In the genomic region with DNA sequence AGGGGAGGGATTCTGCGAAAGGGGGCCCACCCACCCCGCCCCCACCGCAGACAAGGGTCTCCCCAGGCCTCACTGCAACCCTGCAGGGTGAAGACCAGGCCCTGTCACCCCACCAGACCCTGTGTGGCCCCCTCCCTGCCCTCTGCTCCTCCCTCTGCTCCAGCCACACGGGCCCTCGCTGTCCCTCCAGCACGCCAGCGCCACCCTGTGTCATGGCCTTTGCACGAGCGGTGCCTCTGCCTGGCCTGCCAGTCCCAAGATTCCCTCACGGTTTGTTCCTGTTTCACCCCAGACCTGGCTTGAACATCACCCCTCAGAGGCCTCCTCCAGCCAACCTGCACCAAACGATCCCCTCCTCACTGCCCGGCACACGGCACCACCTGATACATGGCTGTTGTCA, we compare ENCODE assay signal across 17 cellular contexts. TPM values are rescaled to one million over a fixed set of nuclear protein-coding genes. Genes with fewer than 3 reads are reported as not detected.
DNase-seq lines count a peak whose midpoint lies in the region; ATAC-seq and TF ChIP-seq lines count a peak whose summit lies in the region.
"Had no signal": no experiment of that assay in that cellular context is flagged by ENCODE, and none has a peak within 500 bp of the region (broad histone marks: within the 10 kb centered on the region; RNA-seq: fewer than 3 reads in every experiment).

No MANE protein-coding gene starts in this region.

- no peak for TF ChIP-seq EP300 in sigmoid colon (IDR thresholded peaks at IDR 0.05)

- in situ Hi-C loops in KBM-7 (cut with MboI; ENCODE audit: low pct_unique_long_range_greater_than_20kb, low sequenced_read_pairs) = no loop called here

- no peaks in the 10 kb centered on the region for H3K9me3 Mint-ChIP-seq in dendritic cell treated with granulocyte-macrophage colony-stimulating factor and Interleukin-4, amounts not matched to agents 40 ng/mL and 50 ng/mL, for 4 days
- H3K9me3 Mint-ChIP-seq in HFFc6 = no peaks in the 10 kb centered on the region
- H3K9me3 Mint-ChIP-seq: activated naive CD8-positive, alpha-beta T cell treated with anti-CD3 and anti-CD28 coated beads for 36 hours; effector memory CD8-positive, alpha-beta T cell; naive thymus-derived CD4-positive, alpha-beta T cell; T-helper 1 cell treated with Interleukin-12 subunit alpha and Interleukin-12 subunit beta and Interleukin-4 antibody, amounts not matched to agents 30 μg/mL and 1 μg/mL, for 36 hours had no signal

- no peak overlapping the region for H3K4me3 Mint-ChIP-seq in dendritic cell treated with granulocyte-macrophage colony-stimulating factor and Interleukin-4, amounts not matched to agents 40 ng/mL and 50 ng/mL, for 4 days
- no peak overlapping the region for H3K4me3 Mint-ChIP-seq in HFFc6
- H3K4me3 Mint-ChIP-seq: activated naive CD8-positive, alpha-beta T cell treated with anti-CD3 and anti-CD28 coated beads for 36 hours; T-helper 1 cell treated with Interleukin-12 subunit alpha and Interleukin-12 subunit beta and Interleukin-4 antibody, amounts not matched to agents 30 μg/mL and 1 μg/mL, for 36 hours had no signal

- no peak overlapping the region for H3K4me3 ChIP-seq in sigmoid colon

- H3K9me3 ChIP-seq in sigmoid colon = no peaks in the 10 kb centered on the region

- no peaks in the 10 kb centered on the region for H3K27me3 Mint-ChIP-seq in dendritic cell treated with granulocyte-macrophage colony-stimulating factor and Interleukin-4, amounts not matched to agents 40 ng/mL and 50 ng/mL, for 4 days
- H3K27me3 Mint-ChIP-seq in HFFc6 (ENCODE audit: insufficient read depth) = peaks cover 6% of the 10 kb centered on the region
- H3K27me3 Mint-ChIP-seq: activated naive CD8-positive, alpha-beta T cell treated with anti-CD3 and anti-CD28 coated beads for 36 hours; effector memory CD8-positive, alpha-beta T cell; naive thymus-derived CD4-positive, alpha-beta T cell had no signal

- TF ChIP-seq CTCF in GM10266 (IDR thresholded peaks at IDR 0.05; ENCODE audit: control insufficient read depth, insufficient read depth, low read depth, missing control alignments) = peak; percentile 4
- no peak for TF ChIP-seq CTCF in sigmoid colon (IDR thresholded peaks at IDR 0.05)
- no peak for TF ChIP-seq CTCF in HFFc6 (IDR thresholded peaks at IDR 0.05)

- peaks cover 97% of the 10 kb centered on the region for H3K4me1 Mint-ChIP-seq in dendritic cell treated with granulocyte-macrophage colony-stimulating factor and Interleukin-4, amounts not matched to agents 40 ng/mL and 50 ng/mL, for 4 days (ENCODE audit: low read depth)
- H3K4me1 Mint-ChIP-seq in HFFc6 (ENCODE audit: low read depth) = peaks cover 44% of the 10 kb centered on the region

- H3K36me3 Mint-ChIP-seq in dendritic cell treated with granulocyte-macrophage colony-stimulating factor and Interleukin-4, amounts not matched to agents 40 ng/mL and 50 ng/mL, for 4 days (ENCODE audit: low read depth) = peaks cover 60% of the 10 kb centered on the region
- H3K36me3 Mint-ChIP-seq in HFFc6 (ENCODE audit: low read depth) = peaks cover 6% of the 10 kb centered on the region; the same call in 1 of the 2 replicates

- H3K36me3 ChIP-seq in sigmoid colon = peaks cover 0 to 6% (median 0%) of the 10 kb centered on the region in 4 donors

- 89 to 91% methylated on average over 13 of the region's 13 CpGs for WGBS in sigmoid colon, 2 donors

- ATAC-seq in SK-N-SH treated with all-trans-retinoic acid at 6 μM for 48 hours = no peak
- ATAC-seq: effector memory CD8-positive, alpha-beta T cell; naive thymus-derived CD4-positive, alpha-beta T cell had no signal

- peak overlapping the region; percentile 85 for H3K27ac Mint-ChIP-seq in dendritic cell treated with granulocyte-macrophage colony-stimulating factor and Interleukin-4, amounts not matched to agents 40 ng/mL and 50 ng/mL, for 4 days
- no peak overlapping the region for H3K27ac Mint-ChIP-seq in HFFc6
- H3K27ac Mint-ChIP-seq: activated naive CD8-positive, alpha-beta T cell treated with anti-CD3 and anti-CD28 coated beads for 36 hours; T-helper 1 cell treated with Interleukin-12 subunit alpha and Interleukin-12 subunit beta and Interleukin-4 antibody, amounts not matched to agents 30 μg/mL and 1 μg/mL, for 36 hours had no signal

- DNase-seq in GM10266 (ENCODE audit: extremely low spot score) (no peak), KBM-7 (peak; percentile 19), sigmoid colon (no peak), HFFc6 (no peak)
- DNase-seq in central memory CD4-positive, alpha-beta T cell = no peak
- DNase-seq: activated naive CD8-positive, alpha-beta T cell treated with anti-CD3 and anti-CD28 coated beads for 36 hours; AML-193; Calu3; effector memory CD8-positive, alpha-beta T cell; GF-D8; naive thymus-derived CD4-positive, alpha-beta T cell; NCI-H1694 treated with DMSO at 0.1 percent for 48 hours had no signal

- H3K27ac ChIP-seq in sigmoid colon = peak overlapping the region; percentile 99 to 100 (median 100)

- no peak for TF ChIP-seq POLR2A in sigmoid colon (IDR thresholded peaks at IDR 0.05)

- H3K4me1 ChIP-seq in sigmoid colon = peaks cover 0 to 79% (median 74%) of the 10 kb centered on the region in 4 donors

- H3K27me3 ChIP-seq in sigmoid colon = no peaks in the 10 kb centered on the region

- intact Hi-C loops in dendritic cell treated with granulocyte-macrophage colony-stimulating factor and Interleukin-4, amounts not matched to agents 40 ng/mL and 50 ng/mL, for 4 days (cut with micrococcal nuclease) = no loop called here
- intact Hi-C loops in sigmoid colon (cut with DNase I) = no loop called here

TF ChIP-seq in SK-N-SH treated with all-trans-retinoic acid at 6 μM for 48 hours, 23 proteins besides CTCF, POLR2A, EP300 and RAD21 (continues in another document):
- TF ChIP-seq, protein P1, sequence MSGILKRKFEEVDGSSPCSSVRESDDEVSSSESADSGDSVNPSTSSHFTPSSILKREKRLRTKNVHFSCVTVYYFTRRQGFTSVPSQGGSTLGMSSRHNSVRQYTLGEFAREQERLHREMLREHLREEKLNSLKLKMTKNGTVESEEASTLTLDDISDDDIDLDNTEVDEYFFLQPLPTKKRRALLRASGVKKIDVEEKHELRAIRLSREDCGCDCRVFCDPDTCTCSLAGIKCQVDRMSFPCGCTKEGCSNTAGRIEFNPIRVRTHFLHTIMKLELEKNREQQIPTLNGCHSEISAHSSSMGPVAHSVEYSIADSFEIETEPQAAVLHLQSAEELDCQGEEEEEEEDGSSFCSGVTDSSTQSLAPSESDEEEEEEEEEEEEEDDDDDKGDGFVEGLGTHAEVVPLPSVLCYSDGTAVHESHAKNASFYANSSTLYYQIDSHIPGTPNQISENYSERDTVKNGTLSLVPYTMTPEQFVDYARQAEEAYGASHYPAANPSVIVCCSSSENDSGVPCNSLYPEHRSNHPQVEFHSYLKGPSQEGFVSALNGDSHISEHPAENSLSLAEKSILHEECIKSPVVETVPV (CRISPR knock-in tag; IDR thresholded peaks at IDR 0.05) = no peak
- no peak for TF ChIP-seq ZC3H10 (CRISPR knock-in tag; IDR thresholded peaks at IDR 0.05)
- TF ChIP-seq ISL1 (CRISPR knock-in tag; IDR thresholded peaks at IDR 0.05) = no peak
- TF ChIP-seq, protein P2, sequence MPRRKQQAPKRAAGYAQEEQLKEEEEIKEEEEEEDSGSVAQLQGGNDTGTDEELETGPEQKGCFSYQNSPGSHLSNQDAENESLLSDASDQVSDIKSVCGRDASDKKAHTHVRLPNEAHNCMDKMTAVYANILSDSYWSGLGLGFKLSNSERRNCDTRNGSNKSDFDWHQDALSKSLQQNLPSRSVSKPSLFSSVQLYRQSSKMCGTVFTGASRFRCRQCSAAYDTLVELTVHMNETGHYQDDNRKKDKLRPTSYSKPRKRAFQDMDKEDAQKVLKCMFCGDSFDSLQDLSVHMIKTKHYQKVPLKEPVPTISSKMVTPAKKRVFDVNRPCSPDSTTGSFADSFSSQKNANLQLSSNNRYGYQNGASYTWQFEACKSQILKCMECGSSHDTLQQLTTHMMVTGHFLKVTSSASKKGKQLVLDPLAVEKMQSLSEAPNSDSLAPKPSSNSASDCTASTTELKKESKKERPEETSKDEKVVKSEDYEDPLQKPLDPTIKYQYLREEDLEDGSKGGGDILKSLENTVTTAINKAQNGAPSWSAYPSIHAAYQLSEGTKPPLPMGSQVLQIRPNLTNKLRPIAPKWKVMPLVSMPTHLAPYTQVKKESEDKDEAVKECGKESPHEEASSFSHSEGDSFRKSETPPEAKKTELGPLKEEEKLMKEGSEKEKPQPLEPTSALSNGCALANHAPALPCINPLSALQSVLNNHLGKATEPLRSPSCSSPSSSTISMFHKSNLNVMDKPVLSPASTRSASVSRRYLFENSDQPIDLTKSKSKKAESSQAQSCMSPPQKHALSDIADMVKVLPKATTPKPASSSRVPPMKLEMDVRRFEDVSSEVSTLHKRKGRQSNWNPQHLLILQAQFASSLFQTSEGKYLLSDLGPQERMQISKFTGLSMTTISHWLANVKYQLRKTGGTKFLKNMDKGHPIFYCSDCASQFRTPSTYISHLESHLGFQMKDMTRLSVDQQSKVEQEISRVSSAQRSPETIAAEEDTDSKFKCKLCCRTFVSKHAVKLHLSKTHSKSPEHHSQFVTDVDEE (CRISPR knock-in tag; IDR thresholded peaks at IDR 0.05) = no peak
- no peak for TF ChIP-seq BACH2 (CRISPR knock-in tag; IDR thresholded peaks at IDR 0.05; ENCODE audit: borderline replicate concordance)
- TF ChIP-seq, protein P3, sequence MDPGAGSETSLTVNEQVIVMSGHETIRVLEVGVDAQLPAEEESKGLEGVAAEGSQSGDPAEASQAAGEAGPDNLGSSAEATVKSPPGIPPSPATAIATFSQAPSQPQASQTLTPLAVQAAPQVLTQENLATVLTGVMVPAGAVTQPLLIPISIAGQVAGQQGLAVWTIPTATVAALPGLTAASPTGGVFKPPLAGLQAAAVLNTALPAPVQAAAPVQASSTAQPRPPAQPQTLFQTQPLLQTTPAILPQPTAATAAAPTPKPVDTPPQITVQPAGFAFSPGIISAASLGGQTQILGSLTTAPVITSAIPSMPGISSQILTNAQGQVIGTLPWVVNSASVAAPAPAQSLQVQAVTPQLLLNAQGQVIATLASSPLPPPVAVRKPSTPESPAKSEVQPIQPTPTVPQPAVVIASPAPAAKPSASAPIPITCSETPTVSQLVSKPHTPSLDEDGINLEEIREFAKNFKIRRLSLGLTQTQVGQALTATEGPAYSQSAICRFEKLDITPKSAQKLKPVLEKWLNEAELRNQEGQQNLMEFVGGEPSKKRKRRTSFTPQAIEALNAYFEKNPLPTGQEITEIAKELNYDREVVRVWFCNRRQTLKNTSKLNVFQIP (CRISPR knock-in tag; IDR thresholded peaks at IDR 0.05; ENCODE audit: borderline replicate concordance, low read depth) = no peak

RNA-seq across cellular contexts. Expression of a gene that starts 27.3 kb away (rescaled TPM):
- 10 to 100 TPM; 27.8 to 68.7 (median 44.2) TPM for total RNA-seq in sigmoid colon
- polyA plus RNA-seq in sigmoid colon = 10 to 100 TPM in 2 of 3 donors, 1 to 10 TPM in 1; 7.8 to 21.0 (median 11.6) TPM
- total RNA-seq in HFFc6 (2021; fragmentation: NEBNext Ultra II Directional; extraction: Animal tissue kit (Norgen Biotek cat#: 25700)) = 10 to 100 TPM; 73.8 to 95.6 (median 78.7) TPM

RNA-seq across cellular contexts. Expression of a gene that starts 35.2 kb away (rescaled TPM):
- 1 to 10 TPM in 1 of 4 donors, under 1 TPM in 2, not detected in 1; 0.33 to 2.8 (median 0.36) TPM for total RNA-seq in sigmoid colon
- 100 to 1,000 TPM; 158 to 245 (median 168) TPM for polyA plus RNA-seq in sigmoid colon
- not detected for total RNA-seq in HFFc6 (2021; fragmentation: NEBNext Ultra II Directional; extraction: Animal tissue kit (Norgen Biotek cat#: 25700))
- total RNA-seq: H4, pulmonary artery endothelial cell had no signal

RNA-seq across cellular contexts. Expression of a gene that starts 46.4 kb away (rescaled TPM):
- 10 to 100 TPM; 15.5 to 23.9 (median 23.4) TPM for total RNA-seq in sigmoid colon
- polyA plus RNA-seq in sigmoid colon = 10 to 100 TPM in 1 of 3 donors, 1 to 10 TPM in 2; 6.2 to 20.5 (median 9.0) TPM
- total RNA-seq in HFFc6 (2021; fragmentation: NEBNext Ultra II Directional; extraction: Animal tissue kit (Norgen Biotek cat#: 25700)) = 10 to 100 TPM; 22.7 to 25.3 (median 24.9) TPM
